ENCODE assay signal across 19 cellular contexts in the genomic region with DNA sequence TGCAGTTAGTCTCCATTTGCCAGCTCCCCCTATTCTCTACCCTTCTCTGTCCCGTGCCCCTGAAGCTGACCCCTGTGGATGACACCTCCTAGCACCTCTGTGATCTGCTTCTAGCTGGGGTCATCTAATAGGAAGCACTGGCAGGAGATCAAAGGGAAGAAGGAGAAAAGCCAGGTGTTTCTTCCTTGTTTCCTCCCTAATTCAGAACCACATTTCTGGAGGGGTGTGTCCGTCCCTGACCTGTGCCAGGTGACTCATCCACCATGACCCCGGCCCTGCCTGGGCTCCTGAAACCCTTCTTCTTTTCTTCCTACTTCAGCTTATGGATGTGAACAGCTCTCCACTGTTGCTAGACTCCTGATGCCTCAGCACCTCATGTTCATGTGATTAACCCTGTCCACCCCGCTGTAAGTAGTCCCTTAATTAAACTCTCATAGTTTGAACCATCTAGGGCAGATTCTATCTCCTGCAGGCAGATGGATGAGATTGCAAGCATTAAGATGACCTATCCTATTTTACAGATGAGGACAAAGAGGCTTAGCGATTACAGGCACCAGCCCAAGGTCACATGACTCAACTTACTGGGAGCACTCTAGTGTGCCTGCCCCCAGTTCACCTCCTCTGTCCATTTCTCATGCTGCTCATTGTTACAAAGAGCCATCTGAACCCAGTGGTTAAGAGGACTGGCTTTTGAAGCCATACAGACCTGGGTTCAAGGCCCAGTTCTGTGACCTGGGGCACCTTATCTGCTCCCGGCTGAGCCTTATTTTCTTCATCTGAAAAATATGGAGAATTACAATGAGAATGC.
DNase-seq lines count a peak whose midpoint lies in the region; ATAC-seq and TF ChIP-seq lines count a peak whose summit lies in the region.
"Had no signal": no experiment of that assay in that cellular context is flagged by ENCODE, and none has a peak within 500 bp of the region (broad histone marks: within the 10 kb centered on the region; RNA-seq: fewer than 3 reads in every experiment).

No MANE protein-coding gene starts in this region.

- peaks cover 6% of the 10 kb centered on the region for H3K27me3 ChIP-seq in endodermal cell (ENCODE audit: control insufficient read depth, insufficient read depth, low read length, poor library complexity, severe bottlenecking)
- H3K27me3 ChIP-seq: heart left ventricle, testis had no signal

- intact Hi-C loops in activated T-helper 1 cell treated with anti-CD3 and anti-CD28 coated beads, Interleukin-12 subunit alpha, Interleukin-12 subunit beta, Interleukin-2, Interleukin-4 antibody, amounts not matched to agents 30 ng/mL and 10 ng/mL and 1 ng/mL, durations not matched to agents 14 hours and 24 hours and 36 hours (cut with micrococcal nuclease) = no loop called here

- no peaks in the 10 kb centered on the region for H3K36me3 ChIP-seq in endodermal cell (ENCODE audit: control insufficient read depth, insufficient read depth, low read length)
- H3K36me3 ChIP-seq: heart left ventricle had no signal

- no peaks in the 10 kb centered on the region for H3K36me3 Mint-ChIP-seq in endodermal cell (ENCODE audit: low read depth)
- no peaks in the 10 kb centered on the region for H3K36me3 Mint-ChIP-seq in activated T-helper 1 cell treated with anti-CD3 and anti-CD28 coated beads, Interleukin-12 subunit alpha, Interleukin-12 subunit beta, Interleukin-2, Interleukin-4 antibody, amounts not matched to agents 30 ng/mL and 10 ng/mL and 1 ng/mL, durations not matched to agents 14 hours and 24 hours and 36 hours (ENCODE audit: low read depth)

- H3K4me3 ChIP-seq in endodermal cell (ENCODE audit: low read length) = no peak overlapping the region
- H3K4me3 ChIP-seq: heart left ventricle, psoas muscle, testis had no signal

- H3K9me3 Mint-ChIP-seq in endodermal cell = peaks cover 3% of the 10 kb centered on the region
- peaks cover 16% of the 10 kb centered on the region for H3K9me3 Mint-ChIP-seq in activated T-helper 1 cell treated with anti-CD3 and anti-CD28 coated beads, Interleukin-12 subunit alpha, Interleukin-12 subunit beta, Interleukin-2, Interleukin-4 antibody, amounts not matched to agents 30 ng/mL and 10 ng/mL and 1 ng/mL, durations not matched to agents 14 hours and 24 hours and 36 hours
- H3K9me3 Mint-ChIP-seq: nephron had no signal

- H3K9me3 ChIP-seq in endodermal cell (ENCODE audit: control insufficient read depth, low read length) = no peaks in the 10 kb centered on the region
- H3K9me3 ChIP-seq: psoas muscle, testis had no signal

- no peak for ATAC-seq in GM21717 (IDR thresholded peaks at IDR 0.05; ENCODE audit: unreplicated experiment)
- ATAC-seq: psoas muscle had no signal

- no peak overlapping the region for H3K4me3 Mint-ChIP-seq in endodermal cell
- H3K4me3 Mint-ChIP-seq in activated T-helper 1 cell treated with anti-CD3 and anti-CD28 coated beads, Interleukin-12 subunit alpha, Interleukin-12 subunit beta, Interleukin-2, Interleukin-4 antibody, amounts not matched to agents 30 ng/mL and 10 ng/mL and 1 ng/mL, durations not matched to agents 14 hours and 24 hours and 36 hours = no peak overlapping the region
- H3K4me3 Mint-ChIP-seq: B cell, nephron had no signal

- no peak for TF ChIP-seq CTCF in endodermal cell (conservative IDR thresholded peaks at IDR 0.05)

- peaks cover 9% of the 10 kb centered on the region for H3K4me1 ChIP-seq in endodermal cell (ENCODE audit: control insufficient read depth, insufficient read depth, low read length)
- H3K4me1 ChIP-seq: psoas muscle had no signal

- H3K27me3 Mint-ChIP-seq in endodermal cell (ENCODE audit: insufficient read depth) = peaks cover 66% of the 10 kb centered on the region
- H3K27me3 Mint-ChIP-seq in activated T-helper 1 cell treated with anti-CD3 and anti-CD28 coated beads, Interleukin-12 subunit alpha, Interleukin-12 subunit beta, Interleukin-2, Interleukin-4 antibody, amounts not matched to agents 30 ng/mL and 10 ng/mL and 1 ng/mL, durations not matched to agents 14 hours and 24 hours and 36 hours (ENCODE audit: insufficient read depth) = no peaks in the 10 kb centered on the region
- H3K27me3 Mint-ChIP-seq: B cell had no signal

- peak overlapping the region; percentile 8 for H3K27ac Mint-ChIP-seq in endodermal cell
- no peak overlapping the region for H3K27ac Mint-ChIP-seq in activated T-helper 1 cell treated with anti-CD3 and anti-CD28 coated beads, Interleukin-12 subunit alpha, Interleukin-12 subunit beta, Interleukin-2, Interleukin-4 antibody, amounts not matched to agents 30 ng/mL and 10 ng/mL and 1 ng/mL, durations not matched to agents 14 hours and 24 hours and 36 hours
- H3K27ac Mint-ChIP-seq: B cell, nephron had no signal

- peak; percentile 29 for DNase-seq in DMS153 (lab: John Stamatoyannopoulos, UW)
- no peak for DNase-seq in DMS153 treated with DMSO at 0.1 percent for 48 hours (lab: John Stamatoyannopoulos, UW; ENCODE audit: unreplicated experiment)
- peak; percentile 15 for DNase-seq in NCI-H748 treated with DMSO at 0.1 percent for 48 hours (lab: John Stamatoyannopoulos, UW)
- DNase-seq in endodermal cell = peak; percentile 82
- DNase-seq in retina = peak; percentile 13
- DNase-seq in SIG-M5 (lab: John Stamatoyannopoulos, UW) = no peak
- no peak for DNase-seq in activated T-helper 1 cell treated with anti-CD3 and anti-CD28 coated beads, Interleukin-12 subunit alpha, Interleukin-12 subunit beta, Interleukin-2, Interleukin-4 antibody, amounts not matched to agents 30 ng/mL and 10 ng/mL and 1 ng/mL, durations not matched to agents 14 hours and 24 hours and 36 hours (ENCODE audit: low spot score)
- DNase-seq: effector memory CD4-positive, alpha-beta T cell; kidney; MM.1S; NCI-H446; SHP77 had no signal

- H3K27ac ChIP-seq in endodermal cell (ENCODE audit: low read depth, low read length) = no peak overlapping the region
- H3K27ac ChIP-seq: 22Rv1, psoas muscle had no signal

- H3K9ac ChIP-seq in endodermal cell (ENCODE audit: extremely low read depth, low read length, poor library complexity, severe bottlenecking) = no peak overlapping the region

- 58 to 68% methylated on average over 3 to 6 of the region's 6 CpGs for WGBS in endodermal cell (ENCODE audit: insufficient coverage in 1 of 2, insufficient read length in 1 of 2), 2 experiments

- H3K4me1 Mint-ChIP-seq in endodermal cell = peaks cover 31% of the 10 kb centered on the region
- H3K4me1 Mint-ChIP-seq in activated T-helper 1 cell treated with anti-CD3 and anti-CD28 coated beads, Interleukin-12 subunit alpha, Interleukin-12 subunit beta, Interleukin-2, Interleukin-4 antibody, amounts not matched to agents 30 ng/mL and 10 ng/mL and 1 ng/mL, durations not matched to agents 14 hours and 24 hours and 36 hours (ENCODE audit: low read depth) = no peaks in the 10 kb centered on the region

Comparison
In these comparisons a context has a peak if more than half of its experiments do, and no peak if none do; other contexts are left out.
1. DNase-seq: peak in DMS153 (single experiment), NCI-H748 treated with DMSO at 0.1 percent for 48 hours (single experiment), endodermal cell (single experiment) and retina (single experiment); none in DMS153 treated with DMSO at 0.1 percent for 48 hours (single experiment), SIG-M5 (single experiment) and activated T-helper 1 cell treated with anti-CD3 and anti-CD28 coated beads, Interleukin-12 subunit alpha, Interleukin-12 subunit beta, Interleukin-2, Interleukin-4 antibody, amounts not matched to agents 30 ng/mL and 10 ng/mL and 1 ng/mL, durations not matched to agents 14 hours and 24 hours and 36 hours (single experiment).